Comparison of ENCODE assay signal across 22 cellular contexts in genomic region chr15:75822685-75823278, GRCh38.
"Had no signal": no experiment of that assay in that cellular context is flagged by ENCODE, and none has a peak within 500 bp of the region (broad histone marks: within the 10 kb centered on the region; RNA-seq: fewer than 3 reads in every experiment).

No MANE protein-coding gene starts in this region.

- H3K36me3 Mint-ChIP-seq: activated naive CD8-positive, alpha-beta T cell treated with anti-CD3 and anti-CD28 coated beads, Interleukin-2, amount 10 ng/mL, durations not matched to agents 7 days and 5 days; WTC11 had no signal

- H3K27me3 ChIP-seq: MG63 had no signal

- H3K4me3 ChIP-seq: MG63 had no signal

- DNase-seq: activated CD4-positive, alpha-beta T cell treated with anti-CD3 and anti-CD28 coated beads for 48 hours; activated CD4-positive, alpha-beta T cell treated with anti-CD3 and anti-CD28 coated beads, Interleukin-2, amount 50 U/mL, for 4 hours; activated CD4-positive, CD25-positive, alpha-beta regulatory T cell treated with anti-CD3 and anti-CD28 coated beads, Interleukin-2, amount 50 U/mL, for 72 hours; activated CD8-positive, alpha-beta memory T cell treated with anti-CD3 and anti-CD28 coated beads, Interleukin-2, amount 50 U/mL, for 48 hours; activated CD8-positive, alpha-beta T cell treated with anti-CD3 and anti-CD28 coated beads, Interleukin-2, amount 10 ng/mL, durations not matched to agents 7 days and 5 days; activated naive CD4-positive, alpha-beta T cell treated with anti-CD3 and anti-CD28 coated beads, Interleukin-2, amount 50 U/mL, for 16 hours; activated naive CD8-positive, alpha-beta T cell treated with anti-CD3 and anti-CD28 coated beads, Interleukin-2, amount 10 ng/mL, durations not matched to agents 7 days and 5 days; activated T-cell treated with anti-CD3 and anti-CD28 coated beads, Interleukin-2, amount 50 U/mL, for 1 hour; aorta; MG63; MV-4-11; NCI-H1092 treated with DMSO at 0.1 percent for 48 hours; NCI-H1436; NCI-H1694 treated with DMSO at 0.1 percent for 48 hours; NCI-H2029 treated with DMSO at 0.1 percent for 48 hours; NCI-H345; NCI-H510A; NCI-H69; SHP77; T-helper 17 cell; T-helper 9 cell had no signal

- H3K9me3 Mint-ChIP-seq: activated naive CD8-positive, alpha-beta T cell treated with anti-CD3 and anti-CD28 coated beads, Interleukin-2, amount 10 ng/mL, durations not matched to agents 7 days and 5 days; WTC11 had no signal

- H3K9me3 ChIP-seq: MG63 had no signal

- H3K4me3 Mint-ChIP-seq: activated CD8-positive, alpha-beta T cell treated with anti-CD3 and anti-CD28 coated beads, Interleukin-2, amount 10 ng/mL, durations not matched to agents 7 days and 5 days; activated naive CD8-positive, alpha-beta T cell treated with anti-CD3 and anti-CD28 coated beads, Interleukin-2, amount 10 ng/mL, durations not matched to agents 7 days and 5 days; T-helper 17 cell; WTC11 had no signal

- ATAC-seq: activated CD8-positive, alpha-beta T cell treated with anti-CD3 and anti-CD28 coated beads, Interleukin-2, amount 10 ng/mL, durations not matched to agents 7 days and 5 days; T-helper 17 cell had no signal

- H3K36me3 ChIP-seq: MG63 had no signal

- H3K27ac Mint-ChIP-seq: activated CD8-positive, alpha-beta T cell treated with anti-CD3 and anti-CD28 coated beads, Interleukin-2, amount 10 ng/mL, durations not matched to agents 7 days and 5 days; activated naive CD8-positive, alpha-beta T cell treated with anti-CD3 and anti-CD28 coated beads, Interleukin-2, amount 10 ng/mL, durations not matched to agents 7 days and 5 days; T-helper 17 cell had no signal
